Comparison of ENCODE assay signal across 13 cellular contexts in the genomic region with DNA sequence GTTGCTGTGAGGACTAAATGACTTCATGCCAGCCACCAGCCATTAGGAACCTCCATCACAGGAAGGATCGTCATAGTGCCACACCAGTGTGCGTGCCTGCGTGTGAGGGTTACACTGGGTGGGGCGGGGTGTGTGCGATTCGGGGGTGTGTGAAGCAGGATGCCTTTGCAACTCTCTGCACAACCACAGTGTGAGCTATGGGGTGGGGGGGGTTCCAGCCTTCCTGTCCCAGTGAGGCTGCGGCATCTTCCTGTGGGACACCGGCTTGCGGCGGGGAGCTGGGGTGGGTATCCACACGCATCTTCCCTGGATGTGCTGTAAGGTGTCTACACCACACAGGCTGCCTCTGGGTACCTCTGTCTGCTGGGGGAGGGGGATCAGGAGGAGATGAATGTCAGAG. TPM values are rescaled to one million over a fixed set of nuclear protein-coding genes. Genes with fewer than 3 reads are reported as not detected.
DNase-seq lines count a peak whose midpoint lies in the region; ATAC-seq and TF ChIP-seq lines count a peak whose summit lies in the region.
"Had no signal": no experiment of that assay in that cellular context is flagged by ENCODE, and none has a peak within 500 bp of the region (broad histone marks: within the 10 kb centered on the region; RNA-seq: fewer than 3 reads in every experiment).

No MANE protein-coding gene starts in this region.

- H3K27ac ChIP-seq in lower lobe of right lung = no peak overlapping the region
- no peak overlapping the region for H3K27ac ChIP-seq in tibial artery

- intact Hi-C loops in lower lobe of right lung (cut with DNase I) (no loop called here), tibial artery (cut with DNase I; ENCODE audit: low total_unique reads) (no loop called here)

- TF ChIP-seq CTCF in lower lobe of right lung (IDR thresholded peaks at IDR 0.05) (no peak), tibial artery (IDR thresholded peaks at IDR 0.05) (no peak)

- H3K27me3 ChIP-seq in lower lobe of right lung (ENCODE audit: low read depth) (peaks cover 65% of the 10 kb centered on the region), tibial artery (peaks cover 0 to 70% of the 10 kb centered on the region in 2 donors)

- peak overlapping the region; percentile 31 for H3K27ac Mint-ChIP-seq in activated naive CD4-positive, alpha-beta T cell treated with anti-CD3 and anti-CD28 coated beads, Interleukin-2, amount 50 U/mL, for 24 hours
- H3K27ac Mint-ChIP-seq in activated naive CD4-positive, alpha-beta T cell treated with anti-CD3 and anti-CD28 coated beads, Interleukin-2, amount 50 U/mL, for 72 hours = no peak overlapping the region
- H3K27ac Mint-ChIP-seq in activated T-helper 17 cell treated with anti-CD3 and anti-CD28 coated beads, Interleukin-2, amount 50 U/mL, for 72 hours = no peak overlapping the region
- H3K27ac Mint-ChIP-seq: activated CD4-positive, alpha-beta memory T cell treated with anti-CD3 and anti-CD28 coated beads, Interleukin-2, amount 10 ng/mL, durations not matched to agents 7 days and 5 days; stimulated activated naive CD8-positive, alpha-beta T cell treated with anti-CD3 and anti-CD28 coated beads, Interleukin-15, Interleukin-2, amounts not matched to agents 100 ng/mL and 50 ng/mL, for 24 hours had no signal

- no peak for DNase-seq in activated naive CD4-positive, alpha-beta T cell treated with anti-CD3 and anti-CD28 coated beads, Interleukin-2, amount 50 U/mL, for 72 hours (ENCODE audit: low spot score in 2 of 2)
- peak; percentile 34 for DNase-seq in lower lobe of right lung
- peak; percentile 9 to 49 for DNase-seq in tibial artery
- no peak for DNase-seq in COLO829 (ENCODE audit: low spot score)
- no peak for DNase-seq in NCI-H1930 (lab: John Stamatoyannopoulos, UW)
- DNase-seq: activated CD4-positive, alpha-beta memory T cell treated with anti-CD3 and anti-CD28 coated beads, Interleukin-2, amount 10 ng/mL, durations not matched to agents 7 days and 5 days; anterior cingulate cortex; NCI-H187 treated with DMSO at 0.1 percent for 48 hours had no signal

- H3K9me3 ChIP-seq in lower lobe of right lung = no peaks in the 10 kb centered on the region
- no peaks in the 10 kb centered on the region for H3K9me3 ChIP-seq in tibial artery

- H3K4me3 ChIP-seq in lower lobe of right lung (no peak overlapping the region), tibial artery (no peak overlapping the region)

- H3K27me3 Mint-ChIP-seq in activated naive CD4-positive, alpha-beta T cell treated with anti-CD3 and anti-CD28 coated beads, Interleukin-2, amount 50 U/mL, for 24 hours = peaks cover 14% of the 10 kb centered on the region
- H3K27me3 Mint-ChIP-seq in activated T-helper 17 cell treated with anti-CD3 and anti-CD28 coated beads, Interleukin-2, amount 50 U/mL, for 72 hours = peaks cover 27% of the 10 kb centered on the region

- no peaks in the 10 kb centered on the region for H3K36me3 Mint-ChIP-seq in activated naive CD4-positive, alpha-beta T cell treated with anti-CD3 and anti-CD28 coated beads, Interleukin-2, amount 50 U/mL, for 24 hours
- no peaks in the 10 kb centered on the region for H3K36me3 Mint-ChIP-seq in activated naive CD4-positive, alpha-beta T cell treated with anti-CD3 and anti-CD28 coated beads, Interleukin-2, amount 50 U/mL, for 72 hours
- no peaks in the 10 kb centered on the region for H3K36me3 Mint-ChIP-seq in activated T-helper 17 cell treated with anti-CD3 and anti-CD28 coated beads, Interleukin-2, amount 50 U/mL, for 72 hours (ENCODE audit: low read depth)

- no peak for ATAC-seq in activated naive CD4-positive, alpha-beta T cell treated with anti-CD3 and anti-CD28 coated beads, Interleukin-2, amount 50 U/mL, for 72 hours
- no peak for ATAC-seq in activated T-helper 17 cell treated with anti-CD3 and anti-CD28 coated beads, Interleukin-2, amount 50 U/mL, for 72 hours (replicated peaks)
- ATAC-seq in lower lobe of right lung = no peak
- ATAC-seq in HG02588 (IDR thresholded peaks at IDR 0.05; ENCODE audit: unreplicated experiment) = no peak

- H3K9me3 Mint-ChIP-seq in activated naive CD4-positive, alpha-beta T cell treated with anti-CD3 and anti-CD28 coated beads, Interleukin-2, amount 50 U/mL, for 24 hours = no peaks in the 10 kb centered on the region
- no peaks in the 10 kb centered on the region for H3K9me3 Mint-ChIP-seq in activated naive CD4-positive, alpha-beta T cell treated with anti-CD3 and anti-CD28 coated beads, Interleukin-2, amount 50 U/mL, for 72 hours
- no peaks in the 10 kb centered on the region for H3K9me3 Mint-ChIP-seq in activated T-helper 17 cell treated with anti-CD3 and anti-CD28 coated beads, Interleukin-2, amount 50 U/mL, for 72 hours
- H3K9me3 Mint-ChIP-seq: activated CD4-positive, alpha-beta memory T cell treated with anti-CD3 and anti-CD28 coated beads, Interleukin-2, amount 10 ng/mL, durations not matched to agents 7 days and 5 days; stimulated activated naive CD8-positive, alpha-beta T cell treated with anti-CD3 and anti-CD28 coated beads, Interleukin-15, Interleukin-2, amounts not matched to agents 100 ng/mL and 50 ng/mL, for 24 hours had no signal

- no peaks in the 10 kb centered on the region for H3K4me1 Mint-ChIP-seq in activated naive CD4-positive, alpha-beta T cell treated with anti-CD3 and anti-CD28 coated beads, Interleukin-2, amount 50 U/mL, for 24 hours
- no peaks in the 10 kb centered on the region for H3K4me1 Mint-ChIP-seq in activated T-helper 17 cell treated with anti-CD3 and anti-CD28 coated beads, Interleukin-2, amount 50 U/mL, for 72 hours

- H3K36me3 ChIP-seq in lower lobe of right lung = no peaks in the 10 kb centered on the region
- H3K36me3 ChIP-seq in tibial artery = no peaks in the 10 kb centered on the region

- no peak overlapping the region for H3K4me3 Mint-ChIP-seq in activated naive CD4-positive, alpha-beta T cell treated with anti-CD3 and anti-CD28 coated beads, Interleukin-2, amount 50 U/mL, for 24 hours
- peak overlapping the region; percentile 25 for H3K4me3 Mint-ChIP-seq in activated T-helper 17 cell treated with anti-CD3 and anti-CD28 coated beads, Interleukin-2, amount 50 U/mL, for 72 hours
- H3K4me3 Mint-ChIP-seq: activated CD4-positive, alpha-beta memory T cell treated with anti-CD3 and anti-CD28 coated beads, Interleukin-2, amount 10 ng/mL, durations not matched to agents 7 days and 5 days; stimulated activated naive CD8-positive, alpha-beta T cell treated with anti-CD3 and anti-CD28 coated beads, Interleukin-15, Interleukin-2, amounts not matched to agents 100 ng/mL and 50 ng/mL, for 24 hours had no signal

- H3K4me1 ChIP-seq in lower lobe of right lung = peaks cover 24% of the 10 kb centered on the region
- peaks cover 0 to 44% (median 36%) of the 10 kb centered on the region in 4 donors for H3K4me1 ChIP-seq in tibial artery

RNA-seq across cellular contexts. Expression of gene ELFN1, which starts 6.8 kb away (rescaled TPM):
- total RNA-seq in activated naive CD4-positive, alpha-beta T cell treated with anti-CD3 and anti-CD28 coated beads, Interleukin-2, amount 50 U/mL, for 72 hours = under 1 TPM in 1 of 2 donors, not detected in 1; 0.07 TPM
- total RNA-seq in activated T-helper 17 cell treated with anti-CD3 and anti-CD28 coated beads, Interleukin-2, amount 50 U/mL, for 72 hours = under 1 TPM; 0.06 to 0.19 TPM
- total RNA-seq in lower lobe of right lung = 1.4 TPM
- total RNA-seq: LHCN-M2 had no signal

Comparison
In these comparisons a context has a peak if more than half of its experiments do, and no peak if none do; other contexts are left out.
1. DNase-seq: peak in lower lobe of right lung (single experiment) and tibial artery (2 of 2); none in activated naive CD4-positive, alpha-beta T cell treated with anti-CD3 and anti-CD28 coated beads, Interleukin-2, amount 50 U/mL, for 72 hours (0 of 2), COLO829 (single experiment) and NCI-H1930 (0 of 2).